ENCODE assay signal across 9 cellular contexts in genomic region chr2:96315400-96316071, GRCh38. TPM values are rescaled to one million over a fixed set of nuclear protein-coding genes. Genes with fewer than 3 reads are reported as not detected.
DNase-seq lines count a peak whose midpoint lies in the region; ATAC-seq and TF ChIP-seq lines count a peak whose summit lies in the region.
"Had no signal": no experiment of that assay in that cellular context is flagged by ENCODE, and none has a peak within 500 bp of the region (broad histone marks: within the 10 kb centered on the region; RNA-seq: fewer than 3 reads in every experiment).

No MANE protein-coding gene starts in this region.

- H3F3A ChIP-seq in Loucy (ENCODE audit: low read depth) (no peaks in the 10 kb centered on the region), neural progenitor cell (ENCODE audit: low read depth) (peaks cover under 1% of the 10 kb centered on the region)

- H3K9ac ChIP-seq in Loucy (ENCODE audit: low read depth, low read length, poor library complexity, severe bottlenecking) (peak overlapping the region; percentile 63), neural progenitor cell (no peak overlapping the region)

- H3K9me3 ChIP-seq in Loucy (ENCODE audit: insufficient read depth, low read depth, low read length) (no peaks in the 10 kb centered on the region), neural progenitor cell (ENCODE audit: low read depth) (no peaks in the 10 kb centered on the region), upper lobe of right lung (no peaks in the 10 kb centered on the region)

- peak overlapping the region; percentile 68 for H3K4me2 ChIP-seq in Loucy (ENCODE audit: low read depth, low read length, poor library complexity, severe bottlenecking)
- H3K4me2 ChIP-seq in neural progenitor cell, result no peak overlapping the region

- H3K36me3 ChIP-seq in Loucy (ENCODE audit: insufficient read depth, low read length) (no peaks in the 10 kb centered on the region), neural progenitor cell (no peaks in the 10 kb centered on the region), upper lobe of right lung (no peaks in the 10 kb centered on the region)

- H3K9me2 ChIP-seq in Loucy (replicated peaks; ENCODE audit: low read depth, low read length), result no peaks in the 10 kb centered on the region

- in situ Hi-C loops in astrocyte of the spinal cord (cut with HindIII; ENCODE audit: low sequenced_read_pairs) (no loop called here), GM13976 (cut with MboI; ENCODE audit: low sequenced_read_pairs, unreplicated experiment) (no loop called here)

- intact Hi-C loops in upper lobe of right lung (cut with DNase I), result no loop called here

- peaks cover 13% of the 10 kb centered on the region for H3K27me3 Mint-ChIP-seq in neural progenitor cell (ENCODE audit: insufficient read depth, low read depth)

- H3K36me3 Mint-ChIP-seq in neural progenitor cell, result peaks cover 3% of the 10 kb centered on the region

- H3K4me3 Mint-ChIP-seq in neural progenitor cell, result peak overlapping the region; percentile 38

- DNase-seq in GM04503 (ENCODE audit: low read depth) (peak; percentile 76), astrocyte of the spinal cord (ENCODE audit: low read depth, low spot score) (peak; percentile 51), neural progenitor cell (ENCODE audit: low spot score) (no peak), hypothalamus (lab: John Stamatoyannopoulos, UW) (no peak), GM13976 (ENCODE audit: low spot score) (no peak), upper lobe of right lung (no peak)

- H3K4me3 ChIP-seq in Loucy (ENCODE audit: low read length, poor library complexity, severe bottlenecking) (peak overlapping the region; percentile 63), astrocyte of the spinal cord (ENCODE audit: low read depth, low read length) (no peak overlapping the region), neural progenitor cell (no peak overlapping the region), upper lobe of right lung (no peak overlapping the region)

- H2AFZ ChIP-seq in Loucy (ENCODE audit: low read length) (peak overlapping the region; percentile 69), neural progenitor cell (replicated peaks) (peak overlapping the region; percentile 67)

- no peaks in the 10 kb centered on the region for H3K9me3 Mint-ChIP-seq in neural progenitor cell

- no peak for ATAC-seq in HG02678 (IDR thresholded peaks at IDR 0.05; ENCODE audit: unreplicated experiment)
- no peak for ATAC-seq in upper lobe of right lung

- no peak for TF ChIP-seq CTCF in Loucy (conservative IDR thresholded peaks at IDR 0.05; ENCODE audit: low read length)
- TF ChIP-seq CTCF in astrocyte of the spinal cord (IDR thresholded peaks at IDR 0.05; ENCODE audit: low read depth, low read length), result no peak
- no peak for TF ChIP-seq CTCF in neural progenitor cell (IDR thresholded peaks at IDR 0.05)
- TF ChIP-seq CTCF in GM13976 (IDR thresholded peaks at IDR 0.05; ENCODE audit: borderline replicate concordance, control extremely low read depth, extremely low read depth, insufficient read depth, missing control alignments), result no peak
- no peak for TF ChIP-seq CTCF in upper lobe of right lung (IDR thresholded peaks at IDR 0.05)

- H4K20me1 ChIP-seq in Loucy (ENCODE audit: insufficient read depth, low read length, poor library complexity, severe bottlenecking) (no peaks in the 10 kb centered on the region), neural progenitor cell (ENCODE audit: low read depth) (no peaks in the 10 kb centered on the region)

- H3K27ac Mint-ChIP-seq in neural progenitor cell, result peak overlapping the region; percentile 98

- peaks cover 30% of the 10 kb centered on the region for H3K4me1 Mint-ChIP-seq in neural progenitor cell

- H3K27ac ChIP-seq in neural progenitor cell (no peak overlapping the region), upper lobe of right lung (no peak overlapping the region)
- H3K27ac ChIP-seq: VCaP had no signal

- H3K4me1 ChIP-seq in Loucy (ENCODE audit: insufficient read depth, low read length, poor library complexity, severe bottlenecking) (peaks cover 40% of the 10 kb centered on the region), neural progenitor cell (peaks cover 8% of the 10 kb centered on the region), upper lobe of right lung (no peaks in the 10 kb centered on the region)

- peaks cover 6% of the 10 kb centered on the region for H3K79me2 ChIP-seq in Loucy (ENCODE audit: insufficient read depth, low read length)
- H3K79me2 ChIP-seq in neural progenitor cell (ENCODE audit: low read depth), result no peaks in the 10 kb centered on the region

- H3K27me3 ChIP-seq in Loucy (ENCODE audit: insufficient read depth, low read length, poor library complexity, severe bottlenecking), result no peaks in the 10 kb centered on the region
- H3K27me3 ChIP-seq in neural progenitor cell, result peaks cover 22% of the 10 kb centered on the region
- peaks cover 14% of the 10 kb centered on the region for H3K27me3 ChIP-seq in upper lobe of right lung

RNA-seq across cellular contexts. Expression of gene ITPRIPL1, which starts 9.6 kb away (rescaled TPM):
- total RNA-seq in neural progenitor cell (ENCODE audit: low replicate concordance), result 4.3 and 4.9 TPM in 2 replicates
- 1.3 TPM for total RNA-seq in upper lobe of right lung

RNA-seq across cellular contexts. Expression of gene SNRNP200, which starts 10.2 kb away (rescaled TPM):
- total RNA-seq in neural progenitor cell (ENCODE audit: low replicate concordance) (94.3 and 128 TPM in 2 replicates), upper lobe of right lung (91.2 TPM)

RNA-seq across cellular contexts. Expression of gene NCAPH, which starts 20.0 kb away (rescaled TPM):
- total RNA-seq in neural progenitor cell (ENCODE audit: low replicate concordance), result 61.9 and 71.2 TPM in 2 replicates
- 1.6 TPM for total RNA-seq in upper lobe of right lung

RNA-seq across cellular contexts. Expression of gene CIAO1, which starts 49.5 kb away (rescaled TPM):
- total RNA-seq in neural progenitor cell (ENCODE audit: low replicate concordance) (55.9 and 106 TPM in 2 replicates), upper lobe of right lung (61.7 TPM)

RNA-seq across cellular contexts. Expression of gene TMEM127, which starts 49.7 kb away (rescaled TPM):
- total RNA-seq in neural progenitor cell (ENCODE audit: low replicate concordance), result 9.1 and 16.1 TPM in 2 replicates
- 67.3 TPM for total RNA-seq in upper lobe of right lung

Comparison
In these comparisons a context has a peak if more than half of its experiments do, and no peak if none do; other contexts are left out.
1. DNase-seq: peak in GM04503 (single experiment) and astrocyte of the spinal cord (single experiment); none in neural progenitor cell (single experiment), hypothalamus (0 of 51), GM13976 (single experiment) and upper lobe of right lung (single experiment).
2. RNA of gene NCAPH, which starts 20.0 kb away (total RNA-seq): 61.9 to 71.2 TPM in neural progenitor cell; 1.6 TPM in upper lobe of right lung (single experiment); every median in the first group is over 10 times any median in the second.